Comparison of ENCODE assay signal across 8 cellular contexts in the genomic region with DNA sequence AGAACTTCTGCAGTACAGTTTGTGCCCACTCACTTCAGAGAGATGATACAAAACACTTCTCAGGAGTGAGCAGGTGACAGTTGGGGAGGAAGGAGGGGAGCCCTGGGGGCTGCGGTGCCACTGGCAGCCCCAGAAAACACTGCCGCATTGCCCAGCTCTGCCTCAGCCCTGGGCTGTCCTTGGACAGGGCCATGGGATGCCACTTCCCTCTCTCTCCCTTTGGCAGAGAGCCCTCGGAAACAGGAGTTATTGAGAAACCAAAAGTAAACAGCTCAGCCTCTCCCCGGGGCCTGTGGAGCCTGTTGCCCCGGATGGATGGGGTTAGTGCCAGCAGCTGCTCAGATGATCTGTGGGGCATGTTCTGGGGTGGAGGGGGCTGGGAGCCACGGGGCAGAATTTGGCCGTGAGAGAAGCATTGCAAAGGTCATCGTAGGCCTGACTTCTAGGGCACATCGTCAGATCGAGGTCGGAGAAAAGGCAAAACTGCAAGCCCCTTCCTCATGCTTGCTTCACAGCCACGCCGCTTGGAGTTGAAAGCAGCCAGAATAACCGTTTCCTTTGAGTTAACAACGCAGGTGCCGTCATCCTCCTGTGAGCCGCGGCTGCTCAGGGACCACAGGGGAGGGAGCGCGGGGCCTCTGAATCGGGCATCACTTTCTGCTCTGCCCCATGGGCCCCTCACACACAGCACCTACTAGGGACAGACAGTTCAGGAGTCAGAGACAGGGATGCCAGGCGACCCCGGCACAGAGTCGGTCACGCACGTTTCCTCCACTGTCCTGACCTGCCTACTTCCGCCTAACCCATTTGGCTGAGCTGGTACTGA.
DNase-seq lines count a peak whose midpoint lies in the region; ATAC-seq and TF ChIP-seq lines count a peak whose summit lies in the region.

No MANE protein-coding gene starts in this region.

- ATAC-seq in CD8-positive, alpha-beta T cell: peak; percentile 85
- ATAC-seq in GM19452 (IDR thresholded peaks at IDR 0.05; ENCODE audit: unreplicated experiment) (peak; percentile 87), T-cell (replicated peaks in 1 of 4) (peak; percentile 84 to 88 (median 87))

- TF ChIP-seq POLR2A in erythroblast (IDR thresholded peaks at IDR 0.05; ENCODE audit: low read length): no peak

- intact Hi-C loops in CD8-positive, alpha-beta T cell (cut with DNase I, micrococcal nuclease): loop anchor here in 1 of 2 experiments (1.0 to 5.0 kb wide), 3 partner anchors 11 to 258 kb away; a partner anchor contains a TSS

- no peaks in the 10 kb centered on the region for H3K36me3 ChIP-seq in CD8-positive, alpha-beta T cell (ENCODE audit: insufficient read depth, low read length)

- no peaks in the 10 kb centered on the region for H3K36me3 Mint-ChIP-seq in CD8-positive, alpha-beta T cell
- H3K36me3 Mint-ChIP-seq in T-cell: peaks cover 10% of the 10 kb centered on the region

- POLR2A ChIA-PET in CD8-positive, alpha-beta T cell (lab: Charles Lee): interaction anchor here (0.9 to 1.2 kb wide), 4 partner anchors 10 to 254 kb away, joined by 3 to 4 read pairs (median 4); no protein-coding TSS in a partner anchor
- POLR2A ChIA-PET in T-cell (lab: Charles Lee): no interaction called here

- H3K27me3 Mint-ChIP-seq in CD8-positive, alpha-beta T cell (ENCODE audit: low read depth): no peaks in the 10 kb centered on the region
- H3K27me3 Mint-ChIP-seq in T-cell: no peaks in the 10 kb centered on the region

- peak overlapping the region; percentile 71 for H3K27ac ChIP-seq in CD8-positive, alpha-beta T cell (ENCODE audit: low read depth, low read length)

- CTCF ChIA-PET in CD8-positive, alpha-beta T cell (lab: Charles Lee): interaction anchor here (0.9 kb wide), 1 partner anchor 10 kb away, joined by 4 read pairs; no protein-coding TSS in a partner anchor
- CTCF ChIA-PET in T-cell (lab: Charles Lee): interaction anchor here (0.5 to 1.5 kb wide), 4 partner anchors 51 to 611 kb away, joined by 3 to 11 read pairs (median 6); no protein-coding TSS in a partner anchor

- no peaks in the 10 kb centered on the region for H3K9me3 Mint-ChIP-seq in CD8-positive, alpha-beta T cell
- H3K9me3 Mint-ChIP-seq in T-cell: no peaks in the 10 kb centered on the region

- in situ Hi-C loops in astrocyte of the cerebellum (cut with HindIII; ENCODE audit: low sequenced_read_pairs): no loop called here

- no peaks in the 10 kb centered on the region for H3K9me3 ChIP-seq in CD8-positive, alpha-beta T cell (ENCODE audit: low read length)

- H3K4me1 Mint-ChIP-seq in CD8-positive, alpha-beta T cell (ENCODE audit: low read depth): peaks cover 30% of the 10 kb centered on the region
- H3K4me1 Mint-ChIP-seq in T-cell: peaks cover 22 to 37% (median 24%) of the 10 kb centered on the region in 3 donors

- H3K4me3 Mint-ChIP-seq in CD8-positive, alpha-beta T cell: peak overlapping the region; percentile 93
- H3K4me3 Mint-ChIP-seq in T-cell: peak overlapping the region; percentile 83 to 86 (median 85)

- H3K4me3 ChIP-seq in CD8-positive, alpha-beta T cell (ENCODE audit: low read depth, low read length): peak overlapping the region; percentile 57
- no peak overlapping the region for H3K4me3 ChIP-seq in astrocyte of the cerebellum (ENCODE audit: low read depth, low read length)

- no peak for TF ChIP-seq CTCF in CD8-positive, alpha-beta T cell (IDR thresholded peaks at IDR 0.05)
- no peak for TF ChIP-seq CTCF in astrocyte of the cerebellum (IDR thresholded peaks at IDR 0.05; ENCODE audit: low read depth, low read length, missing control alignments)

- peak; percentile 18 to 76 (median 51) for DNase-seq in CD8-positive, alpha-beta T cell
- DNase-seq in HuH-7.5 (ENCODE audit: low spot score) (peak; percentile 44), T-cell (peak; percentile 34 to 76 (median 54)), astrocyte of the cerebellum (ENCODE audit: low read depth) (peak; percentile 44), kidney tubule cell (ENCODE audit: low spot score) (peak; percentile 74), erythroblast (lab: John Stamatoyannopoulos, UW) (no peak)
- DNase-seq in stimulated activated CD4-positive, alpha-beta T cell treated with anti-CD3 and anti-CD28 coated beads, Interleukin-4, amount 100 ng/mL, for 4 hours: peak; percentile 33 to 38

- no peaks in the 10 kb centered on the region for H3K27me3 ChIP-seq in CD8-positive, alpha-beta T cell (ENCODE audit: insufficient read depth, low read length)

- H3K27ac Mint-ChIP-seq in CD8-positive, alpha-beta T cell: peak overlapping the region; percentile 97
- peak overlapping the region; percentile 96 to 99 for H3K27ac Mint-ChIP-seq in T-cell

- H3K4me1 ChIP-seq in CD8-positive, alpha-beta T cell (ENCODE audit: insufficient read depth, low read length): peaks cover 14% of the 10 kb centered on the region

Comparison
In these comparisons a context has a peak if more than half of its experiments do, and no peak if none do; other contexts are left out.
1. DNase-seq: peak in CD8-positive, alpha-beta T cell (7 of 7), HuH-7.5 (single experiment), T-cell (34 of 34), astrocyte of the cerebellum (single experiment), kidney tubule cell (single experiment) and stimulated activated CD4-positive, alpha-beta T cell treated with anti-CD3 and anti-CD28 coated beads, Interleukin-4, amount 100 ng/mL, for 4 hours (2 of 2); none in erythroblast (0 of 2).
2. Peak in every context shown above with its lines, with median percentiles within 50 percentile points of each other: ATAC-seq.